ENCODE assay signal across 8 cellular contexts in the genomic region with DNA sequence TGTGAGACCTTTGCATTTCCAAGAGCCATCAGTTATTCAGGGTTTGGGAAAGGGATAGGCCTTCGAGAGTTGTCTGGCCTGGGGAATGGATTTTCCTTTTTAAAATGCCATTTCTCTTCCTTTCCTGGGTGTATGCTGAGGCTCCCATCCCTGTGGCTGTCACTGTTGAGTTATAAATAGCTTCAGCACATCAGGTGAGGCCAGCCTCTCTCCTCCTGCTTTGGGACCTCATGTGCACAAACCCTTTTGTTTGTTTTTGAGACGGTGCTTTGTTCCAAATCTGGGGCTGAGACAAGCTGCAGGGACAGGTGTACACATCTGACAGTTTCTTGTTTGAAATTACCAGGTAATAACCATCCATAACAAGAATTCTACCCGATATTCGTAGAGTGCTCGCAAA. TPM values are rescaled to one million over a fixed set of nuclear protein-coding genes. Genes with fewer than 3 reads are reported as not detected.
DNase-seq lines count a peak whose midpoint lies in the region; TF ChIP-seq lines count a peak whose summit lies in the region.

No MANE protein-coding gene starts in this region.

- no peaks in the 10 kb centered on the region for H3K9me3 Mint-ChIP-seq in Caco-2 (ENCODE audit: unreplicated experiment)

- peaks cover 7% of the 10 kb centered on the region for H3K4me1 Mint-ChIP-seq in Caco-2 (ENCODE audit: low read depth, unreplicated experiment)

- CTCF ChIA-PET in Caco-2 (lab: Charles Lee): interaction anchor here (3.2 kb wide), 1 partner anchor 23 kb away, joined by 14 read pairs; no protein-coding TSS in a partner anchor

- H3K27me3 ChIP-seq in Caco-2 (replicated peaks; ENCODE audit: control insufficient read depth, insufficient read depth, low read length) (no peaks in the 10 kb centered on the region), Peyer's patch (no peaks in the 10 kb centered on the region), esophagus (ENCODE audit: control insufficient read depth in 1 of 2, insufficient read depth in 2 of 2, low read length in 2 of 2) (no peaks in the 10 kb centered on the region), prostate gland (replicated peaks; ENCODE audit: insufficient read depth) (no peaks in the 10 kb centered on the region)

- DNase-seq in Caco-2 (no peak), Peyer's patch (no peak), prostate gland (ENCODE audit: low spot score) (no peak), D341Med (ENCODE audit: low spot score) (no peak), medulla oblongata (ENCODE audit: extremely low spot score) (no peak), COLO829 (ENCODE audit: low spot score) (no peak)
- no peak for DNase-seq in stimulated activated CD8-positive, alpha-beta memory T cell treated with anti-CD3 and anti-CD28 coated beads, Interleukin-4, amount 100 ng/mL, for 48 hours

- H3K4me1 ChIP-seq in Caco-2 (peaks cover 14% of the 10 kb centered on the region), Peyer's patch (peaks cover 0 to 27% (median 12%) of the 10 kb centered on the region in 4 donors), esophagus (ENCODE audit: control insufficient read depth in 2 of 2, insufficient read depth in 2 of 2, low read length in 1 of 2) (peaks cover 0 to 4% of the 10 kb centered on the region in 2 donors), prostate gland (replicated peaks) (peaks cover 9% of the 10 kb centered on the region)

- BruUV-seq in Caco-2 (replicated peaks; lab: Mats Ljungman, UMichigan): TSS peak; percentile 28

- POLR2A ChIA-PET in Caco-2 (lab: Charles Lee): no interaction called here

- no peak for TF ChIP-seq CTCF in Caco-2 (IDR thresholded peaks at IDR 0.05; ENCODE audit: insufficient read depth in 1 of 2, low read depth in 1 of 2, low read length in 1 of 2, severe bottlenecking in 1 of 2, unreplicated experiment in 1 of 2)
- no peak for TF ChIP-seq CTCF in Peyer's patch (IDR thresholded peaks at IDR 0.05)
- TF ChIP-seq CTCF in prostate gland (IDR thresholded peaks at IDR 0.05): no peak

- H3K27ac ChIP-seq in Peyer's patch: peak overlapping the region in 3 of 4 donors; percentile 95 to 100 (median 97)
- H3K27ac ChIP-seq in esophagus (ENCODE audit: low read depth in 2 of 2, low read length in 1 of 2): peak overlapping the region; percentile 98 to 100
- peak overlapping the region; percentile 93 to 98 for H3K27ac ChIP-seq in prostate gland

- no peaks in the 10 kb centered on the region for H3K27me3 Mint-ChIP-seq in Caco-2 (ENCODE audit: insufficient read depth, unreplicated experiment)

- 54 to 60% methylated on average over 5 of the region's 5 CpGs for WGBS in esophagus, 2 donors
- 48% methylated on average over 5 of the region's 5 CpGs for WGBS in prostate gland

- H3K9me3 ChIP-seq in Caco-2: no peaks in the 10 kb centered on the region
- H3K9me3 ChIP-seq in Peyer's patch: no peaks in the 10 kb centered on the region
- H3K9me3 ChIP-seq in esophagus (ENCODE audit: control insufficient read depth in 2 of 2, insufficient read depth in 1 of 2, low read depth in 1 of 2, low read length in 1 of 2): no peaks in the 10 kb centered on the region
- H3K9me3 ChIP-seq in prostate gland: no peaks in the 10 kb centered on the region

- H3K4me3 ChIP-seq in Caco-2 (ENCODE audit: low read depth, low read length) (no peak overlapping the region), Peyer's patch (peak overlapping the region; percentile 92 to 97 (median 95)), esophagus (ENCODE audit: low read depth in 1 of 2, low read length in 2 of 2) (peak overlapping the region; percentile 71 to 76), prostate gland (peak overlapping the region; percentile 83 to 97)

- TF ChIP-seq POLR2A in Peyer's patch (IDR thresholded peaks at IDR 0.05) (no peak), prostate gland (IDR thresholded peaks at IDR 0.05) (no peak)

- H3K27ac Mint-ChIP-seq in Caco-2 (ENCODE audit: unreplicated experiment): no peak overlapping the region

- H3K4me3 Mint-ChIP-seq in Caco-2 (ENCODE audit: unreplicated experiment): no peak overlapping the region

- intact Hi-C loops in Caco-2 (cut with micrococcal nuclease; ENCODE audit: unreplicated experiment) (no loop called here), prostate gland (cut with DNase I) (loop anchor here (5.0 kb wide), 1 partner anchor 291 kb away; a partner anchor contains a TSS)

- H3K36me3 Mint-ChIP-seq in Caco-2 (ENCODE audit: insufficient read depth, unreplicated experiment): peaks cover 22% of the 10 kb centered on the region

- H3K36me3 ChIP-seq in Caco-2 (ENCODE audit: control insufficient read depth, insufficient read depth, low read length) (no peaks in the 10 kb centered on the region), Peyer's patch (peaks cover 0 to 11% (median 0%) of the 10 kb centered on the region in 3 donors), esophagus (ENCODE audit: control insufficient read depth in 2 of 2, insufficient read depth in 2 of 2, low read length in 1 of 2) (peaks cover 3 to 7% of the 10 kb centered on the region in 2 donors), prostate gland (no peaks in the 10 kb centered on the region)

RNA-seq across cellular contexts. Expression of a gene that starts 1.3 kb away (rescaled TPM):
- total RNA-seq in Caco-2 (2022) (13.8 and 17.8 TPM in 2 replicates), Peyer's patch (10 to 100 TPM in 3 of 4 donors, 1 to 10 TPM in 1; 6.6 to 42.2 (median 27.0) TPM), prostate gland (10 to 100 TPM; 26.2 to 51.7 TPM)
- polyA plus RNA-seq in esophagus: 1 to 10 TPM; 8.5 to 9.5 TPM
